2 cellular contexts compared by ENCODE assay signal in genomic region chr13:94305463-94305862, GRCh38.
TF ChIP-seq lines count a peak whose summit lies in the region.

No MANE protein-coding gene starts in this region.

TF ChIP-seq in IMR-90, 13 proteins besides CTCF, POLR2A, EP300 and RAD21 (continued from another document):
- TF ChIP-seq ELK1 (IDR thresholded peaks at IDR 0.05; ENCODE audit: borderline replicate concordance, low read depth, low read length) (no peak), NFE2L2 (IDR thresholded peaks at IDR 0.05; ENCODE audit: low read depth, low read length) (peak; percentile 45; the same call in 1 of the 2 replicates), MAFK (IDR thresholded peaks at IDR 0.05; ENCODE audit: low read depth, low read length) (peak; percentile 97), CEBPB (IDR thresholded peaks at IDR 0.05; ENCODE audit: low read depth, low read length) (no peak), BHLHE40 (IDR thresholded peaks at IDR 0.05; ENCODE audit: low read depth, low read length) (no peak), FOS (IDR thresholded peaks at IDR 0.05; ENCODE audit: low read depth, low read length) (peak; percentile 58), MAZ (IDR thresholded peaks at IDR 0.05; ENCODE audit: borderline replicate concordance, low read depth, low read length) (no peak), SMC3 (IDR thresholded peaks at IDR 0.05; ENCODE audit: low read depth, low read length) (no peak), RFX5 (IDR thresholded peaks at IDR 0.05; ENCODE audit: low read depth, low read length) (no peak)
- TF ChIP-seq, protein P1, sequence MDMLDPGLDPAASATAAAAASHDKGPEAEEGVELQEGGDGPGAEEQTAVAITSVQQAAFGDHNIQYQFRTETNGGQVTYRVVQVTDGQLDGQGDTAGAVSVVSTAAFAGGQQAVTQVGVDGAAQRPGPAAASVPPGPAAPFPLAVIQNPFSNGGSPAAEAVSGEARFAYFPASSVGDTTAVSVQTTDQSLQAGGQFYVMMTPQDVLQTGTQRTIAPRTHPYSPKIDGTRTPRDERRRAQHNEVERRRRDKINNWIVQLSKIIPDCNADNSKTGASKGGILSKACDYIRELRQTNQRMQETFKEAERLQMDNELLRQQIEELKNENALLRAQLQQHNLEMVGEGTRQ (IDR thresholded peaks at IDR 0.05; ENCODE audit: low read depth, low read length), result no peak

TF ChIP-seq in GM12878, 131 proteins besides CTCF, POLR2A, EP300 and RAD21 (continued from another document):
- TF ChIP-seq, protein P2, sequence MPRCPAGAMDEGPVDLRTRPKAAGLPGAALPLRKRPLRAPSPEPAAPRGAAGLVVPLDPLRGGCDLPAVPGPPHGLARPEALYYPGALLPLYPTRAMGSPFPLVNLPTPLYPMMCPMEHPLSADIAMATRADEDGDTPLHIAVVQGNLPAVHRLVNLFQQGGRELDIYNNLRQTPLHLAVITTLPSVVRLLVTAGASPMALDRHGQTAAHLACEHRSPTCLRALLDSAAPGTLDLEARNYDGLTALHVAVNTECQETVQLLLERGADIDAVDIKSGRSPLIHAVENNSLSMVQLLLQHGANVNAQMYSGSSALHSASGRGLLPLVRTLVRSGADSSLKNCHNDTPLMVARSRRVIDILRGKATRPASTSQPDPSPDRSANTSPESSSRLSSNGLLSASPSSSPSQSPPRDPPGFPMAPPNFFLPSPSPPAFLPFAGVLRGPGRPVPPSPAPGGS (IDR thresholded peaks at IDR 0.05; ENCODE audit: borderline replicate concordance, insufficient read depth, low read depth, low read length, poor library complexity, severe bottlenecking), result peak; percentile 48
